ENCODE assay signal across 1 cellular context in genomic region chr21:36064085-36064460, GRCh38.
TF ChIP-seq lines count a peak whose summit lies in the region.

No MANE protein-coding gene starts in this region.

TF ChIP-seq in HepG2, 621 proteins besides CTCF, POLR2A, EP300 and RAD21:
- TF ChIP-seq ZMYM2 (CRISPR knock-in tag; IDR thresholded peaks at IDR 0.05), result no peak
- no peak for TF ChIP-seq HNRNPLL (IDR thresholded peaks at IDR 0.05; ENCODE audit: low read depth, low read length, poor library complexity, severe bottlenecking)
- no peak for TF ChIP-seq IKZF1 (IDR thresholded peaks at IDR 0.05)
- no peak for TF ChIP-seq ZNF343 (CRISPR knock-in tag; IDR thresholded peaks at IDR 0.05)
- TF ChIP-seq ZSCAN30 (CRISPR knock-in tag; IDR thresholded peaks at IDR 0.05), result no peak
- no peak for TF ChIP-seq TCF7L2 (IDR thresholded peaks at IDR 0.05; ENCODE audit: low read depth, low read length)
- TF ChIP-seq GMEB1 (CRISPR knock-in tag; IDR thresholded peaks at IDR 0.05; ENCODE audit: borderline replicate concordance), result no peak
- no peak for TF ChIP-seq USF2 (IDR thresholded peaks at IDR 0.05; ENCODE audit: low read depth, low read length)
- TF ChIP-seq USF2 (CRISPR knock-in tag; IDR thresholded peaks at IDR 0.05; ENCODE audit: borderline replicate concordance), result no peak
- TF ChIP-seq MYC (CRISPR knock-in tag; IDR thresholded peaks at IDR 0.05; ENCODE audit: borderline replicate concordance), result no peak
- TF ChIP-seq ZNF574 (CRISPR knock-in tag; IDR thresholded peaks at IDR 0.05), result no peak
- no peak for TF ChIP-seq SRF (IDR thresholded peaks at IDR 0.05; ENCODE audit: low read depth, low read length)
- no peak for TF ChIP-seq FIP1L1 (IDR thresholded peaks at IDR 0.05; ENCODE audit: borderline replicate concordance, insufficient read depth, low read depth, low read length)
- TF ChIP-seq MEF2D (CRISPR knock-in tag; IDR thresholded peaks at IDR 0.05), result no peak
